10 cellular contexts compared by ENCODE assay signal in genomic region chr9:114383866-114384231, GRCh38. TPM values are rescaled to one million over a fixed set of nuclear protein-coding genes. Genes with fewer than 3 reads are reported as not detected.
DNase-seq lines count a peak whose midpoint lies in the region; ATAC-seq and TF ChIP-seq lines count a peak whose summit lies in the region.
"Had no signal": no experiment of that assay in that cellular context is flagged by ENCODE, and none has a peak within 500 bp of the region (broad histone marks: within the 10 kb centered on the region; RNA-seq: fewer than 3 reads in every experiment).

No MANE protein-coding gene starts in this region.

- peaks cover 81% of the 10 kb centered on the region for H3K4me1 ChIP-seq in effector memory CD4-positive, alpha-beta T cell (ENCODE audit: control insufficient read depth, insufficient read depth, low read length, poor library complexity, severe bottlenecking)
- H3K4me1 ChIP-seq in gastrocnemius medialis: peaks cover 27 to 28% of the 10 kb centered on the region in 2 donors

- H3K4me3 ChIP-seq in GM08714 (ENCODE audit: low read length) (peak overlapping the region; percentile 50; the same call in 1 of the 2 replicates), NB4 (ENCODE audit: low read depth, low read length) (peak overlapping the region; percentile 64), gastrocnemius medialis (no peak overlapping the region)
- H3K4me3 ChIP-seq in effector memory CD4-positive, alpha-beta T cell (ENCODE audit: insufficient read depth, low read depth, low read length, poor library complexity, severe bottlenecking): peak overlapping the region; percentile 56

- no peaks in the 10 kb centered on the region for H3K9me3 ChIP-seq in effector memory CD4-positive, alpha-beta T cell (ENCODE audit: control insufficient read depth, low read length)
- H3K9me3 ChIP-seq in gastrocnemius medialis: no peaks in the 10 kb centered on the region

- TF ChIP-seq POLR2A in NB4 (IDR thresholded peaks at IDR 0.05; ENCODE audit: extremely low read depth, insufficient read length): no peak
- TF ChIP-seq POLR2A in gastrocnemius medialis (IDR thresholded peaks at IDR 0.05): no peak

- peak overlapping the region; percentile 97 for H3K27ac ChIP-seq in effector memory CD4-positive, alpha-beta T cell (ENCODE audit: insufficient read depth, low read length, poor library complexity, severe bottlenecking)
- peak overlapping the region; percentile 66 to 81 (median 78) for H3K27ac ChIP-seq in gastrocnemius medialis

- H3K36me3 ChIP-seq in effector memory CD4-positive, alpha-beta T cell (ENCODE audit: control insufficient read depth, insufficient read depth, low read length): peaks cover 31% of the 10 kb centered on the region
- H3K36me3 ChIP-seq in gastrocnemius medialis: no peaks in the 10 kb centered on the region

- DNase-seq in NB4 (ENCODE audit: low read depth): no peak
- no peak for DNase-seq in effector memory CD4-positive, alpha-beta T cell
- DNase-seq in gastrocnemius medialis: no peak
- no peak for DNase-seq in stimulated activated CD4-positive, alpha-beta T cell treated with anti-CD3 and anti-CD28 coated beads, Interleukin-4, amount 100 ng/mL, for 24 hours
- DNase-seq: stimulated activated CD4-positive, alpha-beta T cell treated with anti-CD3 and anti-CD28 coated beads, Interleukin-4, amount 100 ng/mL, for 1 hour had no signal

- H3K27me3 ChIP-seq in effector memory CD4-positive, alpha-beta T cell (replicated peaks; ENCODE audit: control insufficient read depth, insufficient read depth, low read length, poor library complexity, severe bottlenecking): no peaks in the 10 kb centered on the region
- H3K27me3 ChIP-seq in gastrocnemius medialis: no peaks in the 10 kb centered on the region

- in situ Hi-C loops in gastrocnemius medialis (cut with MboI; ENCODE audit: low sequenced_read_pairs in 4 of 4): no loop called here

- ATAC-seq in gastrocnemius medialis (no peak), HG03460 (IDR thresholded peaks at IDR 0.05; ENCODE audit: unreplicated experiment) (no peak), GM18498 (IDR thresholded peaks at IDR 0.05; ENCODE audit: unreplicated experiment) (no peak), HG02759 (IDR thresholded peaks at IDR 0.05; ENCODE audit: unreplicated experiment) (no peak)

- intact Hi-C loops in gastrocnemius medialis (cut with DNase I; ENCODE audit: low total_unique reads): no loop called here

- TF ChIP-seq CTCF in NB4 (IDR thresholded peaks at IDR 0.05; ENCODE audit: low read depth, low read length) (no peak), gastrocnemius medialis (IDR thresholded peaks at IDR 0.05 in 4 of 5, conservative IDR thresholded peaks at IDR 0.05 in 1 of 5) (no peak)

RNA-seq across cellular contexts. Expression of gene AKNA, which starts 3.9 kb away (rescaled TPM):
- total RNA-seq in gastrocnemius medialis: 1 to 10 TPM; 2.8 to 5.7 (median 3.8) TPM

RNA-seq across cellular contexts. Expression of gene ORM2, which starts 54.2 kb away (rescaled TPM):
- 10 to 100 TPM in 1 of 4 donors, 1 to 10 TPM in 1, not detected in 2; 6.3 to 15.6 TPM for total RNA-seq in gastrocnemius medialis
- total RNA-seq: bronchial epithelial cell had no signal

Comparison
In these comparisons a context has a peak if more than half of its experiments do, and no peak if none do; other contexts are left out.
1. H3K4me3 ChIP-seq: peak in GM08714 (single experiment), NB4 (single experiment) and effector memory CD4-positive, alpha-beta T cell (single experiment); none in gastrocnemius medialis (0 of 4).